21 cellular contexts compared by ENCODE assay signal in genomic region chr21:25466470-25466869, GRCh38.
"Had no signal": no experiment of that assay in that cellular context is flagged by ENCODE, and none has a peak within 500 bp of the region (broad histone marks: within the 10 kb centered on the region; RNA-seq: fewer than 3 reads in every experiment).

No MANE protein-coding gene starts in this region.

- ATAC-seq: gastroesophageal sphincter; left lobe of liver; mucosa of descending colon; naive thymus-derived CD8-positive, alpha-beta T cell; sciatic nerve; stimulated activated naive B cell treated with anti-CD40 and anti-IgM and Interleukin-4, amounts not matched to agents 10 μg/mL and 1 μg/mL and 100 μg/mL, for 72 hours had no signal

- H3K27ac ChIP-seq: epithelial cell of prostate, esophagus squamous epithelium, gastroesophageal sphincter, neutrophil, spleen had no signal

- H3K36me3 Mint-ChIP-seq: naive thymus-derived CD8-positive, alpha-beta T cell had no signal

- H3K4me3 ChIP-seq: esophagus squamous epithelium, gastroesophageal sphincter, mucosa of descending colon, spleen had no signal

- H3K4me1 ChIP-seq: esophagus squamous epithelium, gastroesophageal sphincter had no signal

- H3K27me3 Mint-ChIP-seq: naive thymus-derived CD8-positive, alpha-beta T cell; stimulated activated naive B cell treated with anti-CD40 and anti-IgM and Interleukin-4, amounts not matched to agents 10 μg/mL and 1 μg/mL and 100 μg/mL, for 72 hours had no signal

- H3K9me3 Mint-ChIP-seq: naive thymus-derived CD8-positive, alpha-beta T cell had no signal

- FAIRE-seq: endometrium had no signal

- H3K9me3 ChIP-seq: esophagus squamous epithelium, gastroesophageal sphincter, mucosa of descending colon, neutrophil had no signal

- DNase-seq: cortex of kidney; effector memory CD4-positive, alpha-beta T cell; esophagus squamous epithelium; foreskin fibroblast; glutamatergic neuron; islet precursor cell; mammary epithelial cell; mucosa of descending colon; naive thymus-derived CD8-positive, alpha-beta T cell; spleen; stimulated activated CD4-positive, alpha-beta T cell treated with anti-CD3 and anti-CD28 coated beads, Interleukin-15, amount 100 ng/mL, for 24 hours; stimulated activated CD4-positive, alpha-beta T cell treated with anti-CD3 and anti-CD28 coated beads, Interleukin-1b, Interleukin-23, amount 100 ng/mL, for 48 hours; stimulated activated CD4-positive, alpha-beta T cell treated with anti-CD3 and anti-CD28 coated beads, Interleukin-4, amount 100 ng/mL, for 24 hours; stimulated activated naive B cell treated with anti-CD40 and anti-IgM and Interleukin-4, amounts not matched to agents 10 μg/mL and 1 μg/mL and 100 μg/mL, for 72 hours; trophoblast cell had no signal

- H3K36me3 ChIP-seq: esophagus squamous epithelium, gastroesophageal sphincter, neutrophil, spleen had no signal

- H3K27me3 ChIP-seq: esophagus squamous epithelium, gastroesophageal sphincter, neutrophil, spleen had no signal

- H3K27ac Mint-ChIP-seq: naive thymus-derived CD8-positive, alpha-beta T cell; stimulated activated naive B cell treated with anti-CD40 and anti-IgM and Interleukin-4, amounts not matched to agents 10 μg/mL and 1 μg/mL and 100 μg/mL, for 72 hours had no signal

- H3K4me3 Mint-ChIP-seq: naive thymus-derived CD8-positive, alpha-beta T cell; stimulated activated naive B cell treated with anti-CD40 and anti-IgM and Interleukin-4, amounts not matched to agents 10 μg/mL and 1 μg/mL and 100 μg/mL, for 72 hours had no signal
